ENCODE assay signal across 10 cellular contexts in the genomic region with DNA sequence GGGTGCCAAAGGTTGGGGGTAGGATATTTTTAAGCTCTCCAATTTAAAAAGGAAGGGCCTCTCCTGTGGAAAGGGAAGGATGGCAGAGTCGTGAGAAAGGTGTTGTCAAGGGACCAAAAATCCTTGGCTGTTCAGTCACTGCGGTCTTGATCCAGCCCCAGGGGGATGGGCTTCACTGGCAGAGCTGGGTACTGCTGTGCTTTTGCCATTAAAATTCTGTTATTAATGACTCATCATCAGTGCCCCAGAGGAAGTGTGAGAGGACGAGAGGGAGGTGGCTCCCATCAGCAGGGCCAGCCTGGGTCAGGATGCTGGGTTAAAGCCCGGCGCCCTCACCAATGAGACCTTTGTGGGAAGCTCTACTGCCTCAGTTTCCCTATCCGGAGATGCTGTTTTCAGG. TPM values are rescaled to one million over a fixed set of nuclear protein-coding genes. Genes with fewer than 3 reads are reported as not detected.
DNase-seq lines count a peak whose midpoint lies in the region; ATAC-seq and TF ChIP-seq lines count a peak whose summit lies in the region.
"Had no signal": no experiment of that assay in that cellular context is flagged by ENCODE, and none has a peak within 500 bp of the region (broad histone marks: within the 10 kb centered on the region; RNA-seq: fewer than 3 reads in every experiment).

No MANE protein-coding gene starts in this region.

- peaks cover 34% of the 10 kb centered on the region for H3K36me3 Mint-ChIP-seq in activated T-helper 17 cell treated with anti-CD3 and anti-CD28 coated beads, Interleukin-2, amount 50 U/mL, for 72 hours (ENCODE audit: low read depth)
- H3K36me3 Mint-ChIP-seq in Caco-2 (ENCODE audit: insufficient read depth, unreplicated experiment) = peaks cover 17% of the 10 kb centered on the region

- no peaks in the 10 kb centered on the region for H3K27me3 Mint-ChIP-seq in activated T-helper 17 cell treated with anti-CD3 and anti-CD28 coated beads, Interleukin-2, amount 50 U/mL, for 72 hours
- no peaks in the 10 kb centered on the region for H3K27me3 Mint-ChIP-seq in Caco-2 (ENCODE audit: insufficient read depth, unreplicated experiment)

- H3K27me3 ChIP-seq in right atrium auricular region (no peaks in the 10 kb centered on the region), stomach (no peaks in the 10 kb centered on the region), Caco-2 (replicated peaks; ENCODE audit: control insufficient read depth, insufficient read depth, low read length) (no peaks in the 10 kb centered on the region)

- intact Hi-C loops in stomach (cut with DNase I; ENCODE audit: low total_unique reads) (no loop called here), Caco-2 (cut with micrococcal nuclease; ENCODE audit: unreplicated experiment) (no loop called here)

- H3K4me3 ChIP-seq in right atrium auricular region (no peak overlapping the region), stomach (no peak overlapping the region), Caco-2 (ENCODE audit: low read depth, low read length) (no peak overlapping the region)

- TF ChIP-seq POLR2A in stomach (IDR thresholded peaks at IDR 0.05) = no peak

- POLR2A ChIA-PET in Caco-2 (lab: Charles Lee) = no interaction called here

- TF ChIP-seq EP300 in stomach (IDR thresholded peaks at IDR 0.05) = no peak

- CTCF ChIA-PET in Caco-2 (lab: Charles Lee) = interaction anchor here (2.6 kb wide), 1 partner anchor 20 kb away, joined by 7 read pairs; no protein-coding TSS in a partner anchor

- H3K4me1 Mint-ChIP-seq in activated T-helper 17 cell treated with anti-CD3 and anti-CD28 coated beads, Interleukin-2, amount 50 U/mL, for 72 hours = peaks cover 6% of the 10 kb centered on the region
- no peaks in the 10 kb centered on the region for H3K4me1 Mint-ChIP-seq in Caco-2 (ENCODE audit: low read depth, unreplicated experiment)

- H3K9me3 ChIP-seq in right atrium auricular region (no peaks in the 10 kb centered on the region), stomach (no peaks in the 10 kb centered on the region), Caco-2 (no peaks in the 10 kb centered on the region)

- no peak for TF ChIP-seq CTCF in right atrium auricular region (IDR thresholded peaks at IDR 0.05)
- no peak for TF ChIP-seq CTCF in stomach (IDR thresholded peaks at IDR 0.05)
- TF ChIP-seq CTCF in Caco-2 (IDR thresholded peaks at IDR 0.05; ENCODE audit: insufficient read depth in 1 of 2, low read depth in 1 of 2, low read length in 1 of 2, severe bottlenecking in 1 of 2, unreplicated experiment in 1 of 2) = no peak

- in situ Hi-C loops in ACHN (cut with HindIII; ENCODE audit: low pct_ligation_motif_present, low pct_unique_long_range_greater_than_20kb, low sequenced_read_pairs) = no loop called here

- peaks cover 0 to 41% of the 10 kb centered on the region in 2 donors for H3K4me1 ChIP-seq in right atrium auricular region
- H3K4me1 ChIP-seq in stomach = peaks cover 3 to 33% (median 11%) of the 10 kb centered on the region in 4 donors
- H3K4me1 ChIP-seq in Caco-2 = no peaks in the 10 kb centered on the region

- H3K36me3 ChIP-seq in right atrium auricular region (peaks cover 33% of the 10 kb centered on the region), stomach (peaks cover 24 to 44% (median 40%) of the 10 kb centered on the region in 4 donors), Caco-2 (ENCODE audit: control insufficient read depth, insufficient read depth, low read length) (peaks cover 2% of the 10 kb centered on the region; the same call in 1 of the 2 replicates)

- no peaks in the 10 kb centered on the region for H3K9me3 Mint-ChIP-seq in activated T-helper 17 cell treated with anti-CD3 and anti-CD28 coated beads, Interleukin-2, amount 50 U/mL, for 72 hours
- no peaks in the 10 kb centered on the region for H3K9me3 Mint-ChIP-seq in Caco-2 (ENCODE audit: unreplicated experiment)
- H3K9me3 Mint-ChIP-seq: T-helper 2 cell treated with Interferon-gamma antibody and Interleukin-4, amounts not matched to agents 5 μg/mL and 100 μg/mL, for 36 hours had no signal

- H3K27ac ChIP-seq in right atrium auricular region (peak overlapping the region; percentile 36 to 60), stomach (peak overlapping the region in 4 of 5 donors; percentile 23 to 60 (median 36))

- H3K27ac Mint-ChIP-seq in activated T-helper 17 cell treated with anti-CD3 and anti-CD28 coated beads, Interleukin-2, amount 50 U/mL, for 72 hours = peak overlapping the region; percentile 44
- H3K27ac Mint-ChIP-seq in Caco-2 (ENCODE audit: unreplicated experiment) = no peak overlapping the region
- H3K27ac Mint-ChIP-seq: T-helper 2 cell treated with Interferon-gamma antibody and Interleukin-4, amounts not matched to agents 5 μg/mL and 100 μg/mL, for 36 hours had no signal

- DNase-seq in GOT3 (lab: John Stamatoyannopoulos, UW) = peak; percentile 29
- no peak for DNase-seq in right atrium auricular region (ENCODE audit: low spot score)
- DNase-seq in stomach = no peak
- DNase-seq in ACHN = no peak
- no peak for DNase-seq in UCSD-AML1 (lab: John Stamatoyannopoulos, UW; ENCODE audit: unreplicated experiment)
- DNase-seq in Caco-2 = no peak
- DNase-seq: activated effector memory CD4-positive, alpha-beta T cell treated with Interleukin-2 at 50 U/mL for 16 hours; NCI-H2227 treated with DMSO at 0.1 percent for 48 hours had no signal

- no peak overlapping the region for H3K4me3 Mint-ChIP-seq in activated T-helper 17 cell treated with anti-CD3 and anti-CD28 coated beads, Interleukin-2, amount 50 U/mL, for 72 hours
- no peak overlapping the region for H3K4me3 Mint-ChIP-seq in Caco-2 (ENCODE audit: unreplicated experiment)
- H3K4me3 Mint-ChIP-seq: T-helper 2 cell treated with Interferon-gamma antibody and Interleukin-4, amounts not matched to agents 5 μg/mL and 100 μg/mL, for 36 hours had no signal

- WGBS in stomach, 5 donors = 60 to 79% (median 71%) methylated on average over 6 of the region's 6 CpGs

- no peak for ATAC-seq in activated T-helper 17 cell treated with anti-CD3 and anti-CD28 coated beads, Interleukin-2, amount 50 U/mL, for 72 hours (replicated peaks)

- BruUV-seq in Caco-2 (replicated peaks; lab: Mats Ljungman, UMichigan) = no TSS peak

RNA-seq across cellular contexts. Expression of a gene that starts 16.7 kb away (rescaled TPM):
- 1 to 10 TPM in 1 of 2 donors, under 1 TPM in 1; 0.54 to 4.3 TPM for total RNA-seq in activated T-helper 17 cell treated with anti-CD3 and anti-CD28 coated beads, Interleukin-2, amount 50 U/mL, for 72 hours
- total RNA-seq in right atrium auricular region (1 to 10 TPM; 7.6 to 8.8 TPM), stomach (1 to 10 TPM; 1.2 to 7.0 (median 3.7) TPM), Caco-2 (2022) (not detected in 2 replicates)
- under 1 TPM; 0.35 to 0.46 (median 0.37) TPM for polyA plus RNA-seq in stomach

RNA-seq across cellular contexts. Expression of a gene that starts 17.6 kb away (rescaled TPM):
- total RNA-seq in activated T-helper 17 cell treated with anti-CD3 and anti-CD28 coated beads, Interleukin-2, amount 50 U/mL, for 72 hours = 10 to 100 TPM; 80.4 to 82.8 TPM
- total RNA-seq in right atrium auricular region (10 to 100 TPM; 49.5 to 89.1 TPM), stomach (100 to 1,000 TPM in 1 of 5 donors, 10 to 100 TPM in 4; 65.0 to 100 (median 98.2) TPM), Caco-2 (2022) (67.6 and 78.6 TPM in 2 replicates)
- 10 to 100 TPM; 29.2 to 39.8 (median 32.6) TPM for polyA plus RNA-seq in stomach

RNA-seq across cellular contexts. Expression of a gene that starts 27.6 kb away (rescaled TPM):
- 10 to 100 TPM; 28.4 to 30.8 TPM for total RNA-seq in activated T-helper 17 cell treated with anti-CD3 and anti-CD28 coated beads, Interleukin-2, amount 50 U/mL, for 72 hours
- 10 to 100 TPM; 59.7 to 74.6 TPM for total RNA-seq in right atrium auricular region
- 10 to 100 TPM; 24.2 to 67.4 (median 43.2) TPM for total RNA-seq in stomach
- polyA plus RNA-seq in stomach = 10 to 100 TPM; 14.4 to 26.1 (median 25.5) TPM
- total RNA-seq in Caco-2 (2022) = 35.1 and 38.7 TPM in 2 replicates
